19 cellular contexts compared by ENCODE assay signal in the genomic region with DNA sequence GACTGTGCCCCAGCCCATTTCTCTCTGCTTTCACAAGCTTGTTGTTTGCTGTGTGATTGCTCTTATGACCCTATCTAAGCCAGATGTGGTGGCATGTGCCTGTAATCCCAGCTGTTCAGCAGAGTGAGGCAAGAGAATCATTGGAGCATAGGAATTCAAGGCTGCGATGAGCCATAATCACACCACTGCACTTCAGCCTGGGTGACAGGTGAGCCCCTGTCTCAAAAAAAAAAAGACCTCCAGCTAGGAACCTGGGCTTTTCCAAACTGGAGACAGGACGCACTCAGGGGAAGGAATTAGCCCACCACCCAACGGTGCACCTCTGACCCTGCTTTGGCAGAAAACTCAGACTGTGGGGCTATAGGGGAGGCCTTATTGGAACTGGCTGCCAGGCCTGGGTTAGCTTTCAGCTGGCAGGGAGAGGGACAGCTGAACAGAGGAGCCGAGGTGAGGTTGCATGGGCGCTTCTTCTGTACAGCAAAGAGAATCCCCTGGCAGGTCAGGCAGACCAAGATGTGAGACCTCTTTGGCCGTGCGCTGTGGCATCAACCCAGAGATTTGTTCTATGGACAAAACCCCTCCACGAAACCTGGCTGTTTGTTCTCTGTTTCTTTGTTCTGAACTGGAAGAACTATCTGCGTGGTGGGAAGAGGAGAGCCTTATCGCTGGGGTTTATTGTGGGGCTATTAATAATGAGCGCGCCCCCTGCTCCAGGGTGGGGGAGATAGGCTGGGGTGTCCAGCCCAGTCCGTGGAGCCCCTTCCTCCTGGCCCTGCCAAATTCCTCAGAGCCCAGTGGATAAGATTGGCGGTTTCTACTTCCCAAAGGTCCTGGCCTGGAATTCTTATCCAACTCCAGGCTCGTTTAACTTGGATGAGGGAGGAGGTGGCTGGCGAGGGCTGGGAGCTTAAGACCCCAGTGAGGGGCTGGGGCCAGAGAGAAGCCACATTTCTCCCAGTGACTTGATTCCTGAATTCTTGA. TPM values are rescaled to one million over a fixed set of nuclear protein-coding genes. Genes with fewer than 3 reads are reported as not detected.
A peak's percentile ranks its signal among the peaks of the same experiment; 100 is the strongest.
DNase-seq lines count a peak whose midpoint lies in the region; ATAC-seq and TF ChIP-seq lines count a peak whose summit lies in the region.
"Had no signal": no experiment of that assay in that cellular context is flagged by ENCODE, and none has a peak within 500 bp of the region (broad histone marks: within the 10 kb centered on the region; RNA-seq: fewer than 3 reads in every experiment).

No MANE protein-coding gene starts in this region.

- no peak overlapping the region for H3K18ac ChIP-seq in H9 (ENCODE audit: insufficient read length, low read depth, low read length)

- ATAC-seq in GM18909 (IDR thresholded peaks at IDR 0.05; ENCODE audit: poor library complexity, unreplicated experiment), result no peak
- ATAC-seq in body of pancreas, result no peak
- ATAC-seq: T-helper 17 cell had no signal

- H3K4me2 ChIP-seq in H9 (ENCODE audit: insufficient read depth, insufficient read length, low read length), result no peak overlapping the region
- H3K4me2 ChIP-seq in skeletal muscle satellite cell (ENCODE audit: low read length), result no peak overlapping the region

- no peak overlapping the region for H3K4me3 ChIP-seq in choroid plexus epithelial cell (ENCODE audit: low read depth, low read length)
- no peak overlapping the region for H3K4me3 ChIP-seq in kidney epithelial cell (ENCODE audit: low read depth, low read length)
- H3K4me3 ChIP-seq in skeletal muscle satellite cell (ENCODE audit: low read length), result no peak overlapping the region
- no peak overlapping the region for H3K4me3 ChIP-seq in body of pancreas
- H3K4me3 ChIP-seq: psoas muscle, uterus had no signal

- H3K27ac Mint-ChIP-seq in H9, result no peak overlapping the region
- H3K27ac Mint-ChIP-seq: activated T-helper 2 cell treated with anti-CD3 and anti-CD28 coated beads, Interferon-gamma antibody, Interleukin-2, Interleukin-4, amounts not matched to agents 10 μg/mL and 5 μg/mL and 100 μg/mL, durations not matched to agents 14 hours and 24 hours and 36 hours; stimulated activated naive CD8-positive, alpha-beta T cell treated with anti-CD3 and anti-CD28 coated beads, Interleukin-15, Interleukin-2, amounts not matched to agents 100 ng/mL and 50 ng/mL, for 24 hours had no signal

- no peak overlapping the region for H3K56ac ChIP-seq in H9 (ENCODE audit: insufficient read length, low read depth, low read length)

- H3K36me3 Mint-ChIP-seq in H9 (ENCODE audit: insufficient read depth in 1 of 3, low read depth in 3 of 3), result no peaks in the 10 kb centered on the region

- peak overlapping the region; percentile 36 for H4K91ac ChIP-seq in H9 (ENCODE audit: insufficient read length, low read depth, low read length)

- no peaks in the 10 kb centered on the region for H3K79me1 ChIP-seq in H9 (ENCODE audit: insufficient read depth, low read depth, low read length, poor library complexity, severe bottlenecking)

- H2BK12ac ChIP-seq in H9 (ENCODE audit: insufficient read length, low read depth, low read length), result no peak overlapping the region

- no peak overlapping the region for H4K5ac ChIP-seq in H9 (ENCODE audit: insufficient read length, low read depth, low read length)

- H3K27ac ChIP-seq in H9 (ENCODE audit: insufficient read length, low read depth, low read length), result no peak overlapping the region
- H3K27ac ChIP-seq in body of pancreas, result no peak overlapping the region
- H3K27ac ChIP-seq: psoas muscle had no signal

- H3K27me3 Mint-ChIP-seq in H9 (ENCODE audit: low read depth), result peaks cover 11% of the 10 kb centered on the region
- H3K27me3 Mint-ChIP-seq: stimulated activated naive CD8-positive, alpha-beta T cell treated with anti-CD3 and anti-CD28 coated beads, Interleukin-15, Interleukin-2, amounts not matched to agents 100 ng/mL and 50 ng/mL, for 24 hours had no signal

- DNase-seq in H9 (no peak), choroid plexus epithelial cell (ENCODE audit: low read depth) (peak; percentile 26), kidney epithelial cell (ENCODE audit: low read depth) (peak; percentile 52), 8988T (no peak), AML-193 (lab: John Stamatoyannopoulos, UW) (no peak), body of pancreas (no peak)
- DNase-seq: COR-L47, MM.1S, NCI-H187 treated with DMSO at 0.1 percent for 48 hours, NCI-H446, SHP77 treated with DMSO at 0.1 percent for 48 hours, T-helper 17 cell, uterus had no signal

- no peak overlapping the region for H3K14ac ChIP-seq in H9 (ENCODE audit: insufficient read depth, low read length)

- H3K9me3 Mint-ChIP-seq in H9, result no peaks in the 10 kb centered on the region
- H3K9me3 Mint-ChIP-seq: activated T-helper 2 cell treated with anti-CD3 and anti-CD28 coated beads, Interferon-gamma antibody, Interleukin-2, Interleukin-4, amounts not matched to agents 10 μg/mL and 5 μg/mL and 100 μg/mL, durations not matched to agents 14 hours and 24 hours and 36 hours; central memory CD8-positive, alpha-beta T cell; stimulated activated naive CD8-positive, alpha-beta T cell treated with anti-CD3 and anti-CD28 coated beads, Interleukin-15, Interleukin-2, amounts not matched to agents 100 ng/mL and 50 ng/mL, for 24 hours had no signal

- no peak overlapping the region for H2BK15ac ChIP-seq in H9 (ENCODE audit: low read depth, low read length)

- H3K79me2 ChIP-seq in H9 (ENCODE audit: insufficient read depth, low read length), result no peaks in the 10 kb centered on the region

- H3K4me3 Mint-ChIP-seq in H9, result no peak overlapping the region
- H3K4me3 Mint-ChIP-seq: central memory CD8-positive, alpha-beta T cell; stimulated activated naive CD8-positive, alpha-beta T cell treated with anti-CD3 and anti-CD28 coated beads, Interleukin-15, Interleukin-2, amounts not matched to agents 100 ng/mL and 50 ng/mL, for 24 hours; T-helper 17 cell had no signal

- intact Hi-C loops in body of pancreas (cut with DNase I), result no loop called here

- H3K4me1 ChIP-seq in H9 (ENCODE audit: insufficient read depth, low read length) (no peaks in the 10 kb centered on the region), skeletal muscle satellite cell (ENCODE audit: control insufficient read depth, insufficient read depth, low read length) (peaks cover 37% of the 10 kb centered on the region), body of pancreas (no peaks in the 10 kb centered on the region)

- H2AFZ ChIP-seq in H9 (ENCODE audit: low read length), result no peak overlapping the region

- H2BK20ac ChIP-seq in H9 (ENCODE audit: low read depth, low read length, poor library complexity, severe bottlenecking), result no peak overlapping the region

- H4K8ac ChIP-seq in H9 (replicated peaks; ENCODE audit: insufficient read length, low read depth, low read length), result no peak overlapping the region

- no peak for TF ChIP-seq POLR2A in body of pancreas (IDR thresholded peaks at IDR 0.05)

- no peak overlapping the region for H3T11ph ChIP-seq in H9 (ENCODE audit: low read length)

- no peak overlapping the region for H2BK5ac ChIP-seq in H9 (ENCODE audit: insufficient read length, low read length)

- H3K9ac ChIP-seq in H9 (ENCODE audit: extremely low read depth, insufficient read length, low read length) (no peak overlapping the region), skeletal muscle satellite cell (ENCODE audit: low read depth, low read length) (peak overlapping the region; percentile 4)

- H3K27me3 ChIP-seq in H9 (ENCODE audit: insufficient read depth, low read length), result no peaks in the 10 kb centered on the region
- no peaks in the 10 kb centered on the region for H3K27me3 ChIP-seq in kidney epithelial cell (ENCODE audit: control insufficient read depth, insufficient read depth, low read length)
- H3K27me3 ChIP-seq in skeletal muscle satellite cell (ENCODE audit: control insufficient read depth, insufficient read depth, low read length), result no peaks in the 10 kb centered on the region
- no peaks in the 10 kb centered on the region for H3K27me3 ChIP-seq in body of pancreas
- H3K27me3 ChIP-seq: uterus had no signal

- no peaks in the 10 kb centered on the region for H4K20me1 ChIP-seq in H9 (ENCODE audit: control insufficient read depth, insufficient read depth, insufficient read length)

- H2BK120ac ChIP-seq in H9 (ENCODE audit: low read depth, low read length, poor library complexity, severe bottlenecking), result no peak overlapping the region

- H3K23ac ChIP-seq in H9 (ENCODE audit: insufficient read length, low read depth, low read length), result no peak overlapping the region

- H3K36me3 ChIP-seq in kidney epithelial cell (ENCODE audit: control insufficient read depth, insufficient read depth, low read length), result no peaks in the 10 kb centered on the region
- H3K36me3 ChIP-seq in skeletal muscle satellite cell (ENCODE audit: insufficient read depth, low read length), result no peaks in the 10 kb centered on the region
- H3K36me3 ChIP-seq in body of pancreas (replicated peaks in 1 of 2; ENCODE audit: insufficient read depth in 1 of 2, low read depth in 2 of 2), result no peaks in the 10 kb centered on the region
- H3K36me3 ChIP-seq: uterus had no signal

- H2AK5ac ChIP-seq in H9 (ENCODE audit: insufficient read length, low read length), result no peak overlapping the region

- H3K23me2 ChIP-seq in H9 (ENCODE audit: insufficient read length, low read depth, low read length, poor library complexity, severe bottlenecking), result no peaks in the 10 kb centered on the region

- H3K4me1 Mint-ChIP-seq in H9, result peaks cover 18 to 34% of the 10 kb centered on the region in 2 experiments
- H3K4me1 Mint-ChIP-seq: central memory CD8-positive, alpha-beta T cell had no signal

- no peaks in the 10 kb centered on the region for H3K9me3 ChIP-seq in H9 (ENCODE audit: control insufficient read depth, low read depth, low read length)
- H3K9me3 ChIP-seq in skeletal muscle satellite cell (replicated peaks; ENCODE audit: low read length), result no peaks in the 10 kb centered on the region
- H3K9me3 ChIP-seq in body of pancreas, result no peaks in the 10 kb centered on the region
- H3K9me3 ChIP-seq: psoas muscle, uterus had no signal

- no peak for TF ChIP-seq CTCF in H9 (conservative IDR thresholded peaks at IDR 0.05)
- TF ChIP-seq CTCF in choroid plexus epithelial cell (conservative IDR thresholded peaks at IDR 0.05; ENCODE audit: low read depth, low read length), result no peak
- no peak for TF ChIP-seq CTCF in kidney epithelial cell (IDR thresholded peaks at IDR 0.05; ENCODE audit: insufficient read depth, low read length, poor library complexity, severe bottlenecking)
- TF ChIP-seq CTCF in body of pancreas (IDR thresholded peaks at IDR 0.05), result no peak

- no CpG with 5 or more reads among the region's 16 CpGs for WGBS in H9 (ENCODE audit: extremely low coverage, insufficient read length, low lambda C conversion rate)
- 78 to 84% methylated on average over 9 to 16 of the region's 16 CpGs for WGBS in body of pancreas, 2 donors

- no peak overlapping the region for H3K4ac ChIP-seq in H9 (ENCODE audit: low read depth, low read length)

RNA-seq across cellular contexts. Expression of a gene that starts 38.8 kb away (rescaled TPM):
- 27.7 and 29.4 TPM in 2 replicates for total RNA-seq in H9 (2021)
- total RNA-seq in kidney epithelial cell, result 54.3 and 68.1 TPM in 2 replicates
- 4.8 and 7.6 TPM in 2 replicates for total RNA-seq in skeletal muscle satellite cell (2012; rRNA removed)
- 10 to 100 TPM; 23.3 to 44.5 TPM for total RNA-seq in body of pancreas

Comparison
In these comparisons a context has a peak if more than half of its experiments do, and no peak if none do; other contexts are left out.
1. DNase-seq: peak in choroid plexus epithelial cell (single experiment) and kidney epithelial cell (single experiment); none in H9 (single experiment), 8988T (single experiment), AML-193 (0 of 2) and body of pancreas (0 of 4).